ENCODE assay signal across 23 cellular contexts in the genomic region with DNA sequence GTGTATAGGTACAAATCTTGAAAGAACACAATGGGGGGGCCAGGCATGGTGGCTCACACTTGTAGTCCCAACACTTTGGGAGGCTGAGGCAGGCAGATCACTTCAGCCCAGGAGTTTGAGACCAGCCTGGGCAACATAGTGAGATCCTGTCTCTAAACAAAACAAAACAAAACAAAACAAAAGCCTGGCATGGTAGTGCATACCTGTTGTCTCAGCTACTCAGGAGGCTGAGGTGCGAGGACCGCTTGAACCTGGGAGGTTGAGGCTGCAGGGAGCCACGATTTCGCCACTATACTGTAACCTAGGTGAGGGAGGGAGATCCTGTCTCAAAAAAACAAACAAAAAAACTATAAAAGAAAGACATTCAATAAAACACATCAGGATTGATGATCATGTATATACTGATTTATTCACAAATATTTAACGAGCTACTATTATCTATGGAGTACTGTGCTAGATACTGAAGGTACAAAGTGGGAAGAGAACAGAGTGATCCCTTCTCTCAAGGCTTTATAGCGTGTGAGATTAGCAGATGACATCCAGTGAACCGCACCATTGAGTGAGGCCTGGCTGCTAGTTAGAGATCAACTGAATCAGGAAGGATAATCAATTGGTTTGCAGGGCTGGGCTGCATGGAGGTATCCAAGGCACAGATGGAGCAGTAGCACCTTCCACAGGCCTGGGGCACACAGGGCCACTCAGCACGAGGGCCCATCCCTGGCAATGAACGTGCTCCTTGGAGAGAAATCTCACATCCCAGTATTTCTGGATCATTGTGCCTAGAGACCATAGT. TPM values are rescaled to one million over a fixed set of nuclear protein-coding genes. Genes with fewer than 3 reads are reported as not detected.
DNase-seq lines count a peak whose midpoint lies in the region; ATAC-seq, FAIRE-seq and TF ChIP-seq lines count a peak whose summit lies in the region.
"Had no signal": no experiment of that assay in that cellular context is flagged by ENCODE, and none has a peak within 500 bp of the region (broad histone marks: within the 10 kb centered on the region; RNA-seq: fewer than 3 reads in every experiment).

No MANE protein-coding gene starts in this region.

- TF ChIP-seq RAD21 in HepG2 (CRISPR knock-in tag; IDR thresholded peaks at IDR 0.05): no peak

- WGBS in HepG2 (ENCODE audit: low lambda C conversion rate): 73% methylated on average over 7 of the region's 9 CpGs
- WGBS in right lobe of liver (ENCODE audit: insufficient coverage, low coverage, low lambda C conversion rate, missing lambda C conversion rate): 83% methylated on average over 7 of the region's 9 CpGs
- 96% methylated on average over 7 of the region's 9 CpGs for WGBS in mesenchymal stem cell

- H3K23ac ChIP-seq in mesenchymal stem cell (ENCODE audit: low read length in 2 of 2): no peak overlapping the region

- H4K91ac ChIP-seq in mesenchymal stem cell (ENCODE audit: low read length): no peak overlapping the region

- no peak overlapping the region for H3K18ac ChIP-seq in mesenchymal stem cell (ENCODE audit: low read depth in 1 of 2, low read length in 2 of 2)

- no peak overlapping the region for H3K4ac ChIP-seq in mesenchymal stem cell (ENCODE audit: low read depth in 1 of 2, low read length in 2 of 2)

- BruUV-seq in HepG2 (replicated peaks; lab: Mats Ljungman, UMichigan): no TSS peak

- H2AFZ ChIP-seq in HepG2 (ENCODE audit: low read length): no peak overlapping the region
- H2AFZ ChIP-seq in mesenchymal stem cell (ENCODE audit: low read depth, low read length): no peak overlapping the region

- no peak overlapping the region for H2BK12ac ChIP-seq in mesenchymal stem cell (ENCODE audit: low read length in 2 of 2)

- CTCF ChIA-PET in HepG2 (lab: Yijun Ruan, JAX; ENCODE audit: low intra/inter-chr PET ratio, low total read pairs): no interaction called here
- CTCF ChIA-PET in GM10248 (lab: Yijun Ruan, JAX): interaction anchor here (1.0 to 1.5 kb wide), 2 partner anchors 25 to 28 kb away, joined by 3 read pairs; no protein-coding TSS in a partner anchor

- H3K36me3 ChIP-seq in HepG2 (replicated peaks in 1 of 2; ENCODE audit: control insufficient read depth in 1 of 2, insufficient read depth in 2 of 2, low read length in 2 of 2): no peaks in the 10 kb centered on the region
- no peaks in the 10 kb centered on the region for H3K36me3 ChIP-seq in right lobe of liver
- no peaks in the 10 kb centered on the region for H3K36me3 ChIP-seq in WERI-Rb-1
- H3K36me3 ChIP-seq in mesenchymal stem cell (ENCODE audit: control insufficient read depth in 1 of 2, insufficient read depth in 2 of 2, low read depth in 1 of 2, low read length in 2 of 2): no peaks in the 10 kb centered on the region
- H3K36me3 ChIP-seq in left ventricle myocardium inferior: no peaks in the 10 kb centered on the region
- H3K36me3 ChIP-seq: BE2C had no signal

- no peaks in the 10 kb centered on the region for H4K20me1 ChIP-seq in HepG2 (ENCODE audit: insufficient read depth, low read length)

- H4K8ac ChIP-seq in mesenchymal stem cell (ENCODE audit: low read length): no peak overlapping the region

- TF ChIP-seq POLR2A in HepG2 (IDR thresholded peaks at IDR 0.05; ENCODE audit: insufficient read depth in 1 of 2, low read depth in 2 of 2, low read length in 2 of 2): no peak
- TF ChIP-seq POLR2A in right lobe of liver (IDR thresholded peaks at IDR 0.05): no peak

- in situ Hi-C loops in HepG2 (cut with HindIII; ENCODE audit: extremely low pct_ligation_motif_present, low pct_unique_long_range_greater_than_20kb): no loop called here

- no peak for TF ChIP-seq EP300 in HepG2 (IDR thresholded peaks at IDR 0.05; ENCODE audit: low read depth in 2 of 2, low read length in 2 of 2)
- no peak for TF ChIP-seq EP300 in HepG2 (CRISPR knock-in tag; IDR thresholded peaks at IDR 0.05; ENCODE audit: borderline replicate concordance)

- H3K9ac ChIP-seq in HepG2 (ENCODE audit: insufficient read depth, low read depth, low read length): no peak overlapping the region
- no peak overlapping the region for H3K9ac ChIP-seq in mesenchymal stem cell (ENCODE audit: low read length)

- no peak overlapping the region for H3K27ac ChIP-seq in HepG2 (ENCODE audit: extremely low read length, insufficient read depth, low read length)
- H3K27ac ChIP-seq in right lobe of liver: no peak overlapping the region
- H3K27ac ChIP-seq in WERI-Rb-1: no peak overlapping the region; the same call in 1 of the 2 replicates
- H3K27ac ChIP-seq in mesenchymal stem cell (ENCODE audit: low read length, poor library complexity, severe bottlenecking): no peak overlapping the region
- H3K27ac ChIP-seq in left ventricle myocardium inferior (replicated peaks): no peak overlapping the region
- H3K27ac ChIP-seq: SK-N-MC had no signal

- peaks cover 66% of the 10 kb centered on the region for H3K4me1 ChIP-seq in HepG2 (ENCODE audit: insufficient read depth, low read length)
- peaks cover 0 to 28% (median 7%) of the 10 kb centered on the region in 4 donors for H3K4me1 ChIP-seq in right lobe of liver
- H3K4me1 ChIP-seq in mesenchymal stem cell (ENCODE audit: control insufficient read depth, insufficient read depth, low read depth, low read length): peaks cover 14% of the 10 kb centered on the region
- peaks cover 3% of the 10 kb centered on the region for H3K4me1 ChIP-seq in left ventricle myocardium inferior

- intact Hi-C loops in HepG2 (cut with micrococcal nuclease; ENCODE audit: unreplicated experiment) (no loop called here), right lobe of liver (cut with DNase I) (no loop called here), left ventricle myocardium inferior (cut with micrococcal nuclease) (no loop called here)

- H2BK15ac ChIP-seq in mesenchymal stem cell (ENCODE audit: low read depth, poor library complexity, severe bottlenecking): no peak overlapping the region

- no peak overlapping the region for H3K14ac ChIP-seq in mesenchymal stem cell (ENCODE audit: low read length in 2 of 2)

- no peak for ATAC-seq in HepG2
- ATAC-seq in right lobe of liver: no peak
- no peak for ATAC-seq in HG03342 (IDR thresholded peaks at IDR 0.05; ENCODE audit: unreplicated experiment)

- H3K4me2 ChIP-seq in HepG2 (ENCODE audit: low read depth, low read length) (no peak overlapping the region), mesenchymal stem cell (ENCODE audit: low read length, poor library complexity, severe bottlenecking) (no peak overlapping the region)

- H2AK5ac ChIP-seq in mesenchymal stem cell (ENCODE audit: low read length, severe bottlenecking): peak overlapping the region; percentile 55

- no peak for TF ChIP-seq CTCF in HepG2 (CRISPR knock-in tag; IDR thresholded peaks at IDR 0.05)
- TF ChIP-seq CTCF in right lobe of liver (IDR thresholded peaks at IDR 0.05): no peak
- TF ChIP-seq CTCF in WERI-Rb-1 (IDR thresholded peaks at IDR 0.05; ENCODE audit: low read depth, low read length): peak; percentile 9; the same call in 1 of the 2 replicates
- TF ChIP-seq CTCF in left ventricle myocardium inferior (IDR thresholded peaks at IDR 0.05; ENCODE audit: borderline replicate concordance): no peak
- TF ChIP-seq CTCF in GM10248 (IDR thresholded peaks at IDR 0.05; ENCODE audit: control extremely low read depth, extremely low read depth, low read depth, missing control alignments): no peak

- H3K9me3 ChIP-seq in HepG2 (ENCODE audit: low read length) (no peaks in the 10 kb centered on the region), right lobe of liver (no peaks in the 10 kb centered on the region), WERI-Rb-1 (ENCODE audit: severe bottlenecking) (no peaks in the 10 kb centered on the region), mesenchymal stem cell (ENCODE audit: control insufficient read depth, low read length) (no peaks in the 10 kb centered on the region), left ventricle myocardium inferior (replicated peaks) (no peaks in the 10 kb centered on the region)
- H3K9me3 ChIP-seq: BE2C had no signal

- FAIRE-seq in HepG2 (lab: Jason Lieb, UNC): no peak
- FAIRE-seq: GM12891, GM19239, HTR-8/SVneo had no signal

- POLR2A ChIA-PET in HepG2 (lab: Yijun Ruan, JAX) (interaction anchor here (1.5 to 3.1 kb wide), 2 partner anchors 27 to 49 kb away, joined by 4 to 33 read pairs; a partner anchor contains a TSS), GM10248 (lab: Yijun Ruan, JAX) (no interaction called here)

- no peak overlapping the region for H2BK120ac ChIP-seq in mesenchymal stem cell (ENCODE audit: low read depth, low read length)

- H3K4me3 ChIP-seq in HepG2 (replicated peaks in 1 of 3; ENCODE audit: insufficient read depth in 1 of 3, low read depth in 2 of 3, low read length in 3 of 3) (no peak overlapping the region), right lobe of liver (no peak overlapping the region), WERI-Rb-1 (ENCODE audit: low read depth, low read length) (no peak overlapping the region), mesenchymal stem cell (ENCODE audit: insufficient read depth in 1 of 2, low read depth in 1 of 2, low read length in 2 of 2) (no peak overlapping the region), left ventricle myocardium inferior (no peak overlapping the region)
- H3K4me3 ChIP-seq: SK-N-MC had no signal

- H2BK5ac ChIP-seq in mesenchymal stem cell (ENCODE audit: low read depth, low read length, poor library complexity, severe bottlenecking): no peak overlapping the region

- H3K27me3 ChIP-seq in HepG2 (ENCODE audit: control insufficient read depth in 1 of 2, insufficient read depth in 2 of 2, low read length in 2 of 2) (no peaks in the 10 kb centered on the region), right lobe of liver (no peaks in the 10 kb centered on the region), WERI-Rb-1 (ENCODE audit: insufficient read depth, low read depth, severe bottlenecking) (no peaks in the 10 kb centered on the region), mesenchymal stem cell (ENCODE audit: control insufficient read depth in 1 of 2, insufficient read depth in 1 of 2, low read length in 2 of 2) (no peaks in the 10 kb centered on the region), left ventricle myocardium inferior (ENCODE audit: low read depth) (no peaks in the 10 kb centered on the region)
- H3K27me3 ChIP-seq: BE2C had no signal

- H3K79me2 ChIP-seq in HepG2 (ENCODE audit: insufficient read depth, low read length): no peaks in the 10 kb centered on the region

- DNase-seq in HepG2 (ENCODE audit: low spot score) (no peak), right lobe of liver (no peak), WERI-Rb-1 (peak; percentile 53), mesenchymal stem cell (no peak), left ventricle myocardium inferior (no peak), NAMALWA (ENCODE audit: low spot score) (no peak), GM10248 (ENCODE audit: extremely low spot score) (no peak)
- DNase-seq: CD4-positive, CD25-positive, alpha-beta regulatory T cell; COR-L47; GOT3; Kasumi-1; MM.1S; NCI-H1092 treated with DMSO at 0.1 percent for 48 hours; NCI-H146; NCI-H2081; Right ventricle myocardium superior had no signal

- H3K79me1 ChIP-seq in mesenchymal stem cell (replicated peaks; ENCODE audit: low read length, poor library complexity, severe bottlenecking): no peaks in the 10 kb centered on the region

RNA-seq across cellular contexts. Expression of a gene that starts 26.4 kb away (rescaled TPM):
- 7.9 and 11.5 TPM in 2 replicates for total RNA-seq in HepG2 (2016; rRNA removed; fragmentation: Illumina TruSeq; extraction: Trizol)
- 2.7 and 3.4 TPM in 2 replicates for total RNA-seq in HepG2 (2016; cell fraction: cytosol; rRNA removed; fragmentation: Illumina TruSeq; extraction: Trizol; ENCODE audit: low read depth)
- total RNA-seq in HepG2 (2016; cell fraction: insoluble cytoplasmic fraction; rRNA removed; fragmentation: Illumina TruSeq; extraction: Trizol): 10.4 and 13.3 TPM in 2 replicates
- total RNA-seq in HepG2 (2016; cell fraction: membrane; rRNA removed; fragmentation: Illumina TruSeq; extraction: Trizol): 6.2 and 6.3 TPM in 2 replicates
- total RNA-seq in HepG2 (2016; cell fraction: nucleus; rRNA removed; fragmentation: Illumina TruSeq; extraction: Trizol): 12.6 and 14.1 TPM in 2 replicates
- polyA plus RNA-seq in HepG2 (2011; rRNA removed): 55.1 and 85.6 TPM in 2 replicates
- 53.6 and 65.9 TPM in 2 replicates for polyA plus RNA-seq in HepG2 (2011; cell fraction: cytosol; rRNA removed)
- polyA plus RNA-seq in HepG2 (2011; cell fraction: nucleus; rRNA removed): 100 and 160 TPM in 2 replicates
- 23.2 and 51.8 TPM in 2 replicates for polyA plus RNA-seq in HepG2 (2012)
- 1.3 and 1.4 TPM in 2 replicates for polyA plus RNA-seq in HepG2 (2016; cell fraction: cytosol; fragmentation: Illumina TruSeq; extraction: Trizol; ENCODE audit: low read depth)
- 8.0 and 8.3 TPM in 2 replicates for polyA plus RNA-seq in HepG2 (2016; cell fraction: insoluble cytoplasmic fraction; fragmentation: Illumina TruSeq; extraction: Trizol; ENCODE audit: low read depth)
- polyA plus RNA-seq in HepG2 (2016; cell fraction: membrane; fragmentation: Illumina TruSeq; extraction: Trizol; ENCODE audit: low read depth): 1.5 and 2.1 TPM in 2 replicates
- polyA plus RNA-seq in HepG2 (2016; cell fraction: nucleus; fragmentation: Illumina TruSeq; extraction: Trizol; ENCODE audit: insufficient read depth, low read depth): 32.7 and 37.5 TPM in 2 replicates
- polyA minus RNA-seq in HepG2 (2011; rRNA and poly(A)+ RNA removed; ENCODE audit: low replicate concordance): 97.8 and 144 TPM in 2 replicates
- 37.5 and 50.6 TPM in 2 replicates for polyA minus RNA-seq in HepG2 (2011; cell fraction: cytosol; rRNA and poly(A)+ RNA removed)
- polyA minus RNA-seq in HepG2 (2011; cell fraction: nucleus; rRNA and poly(A)+ RNA removed): 25.4 and 41.9 TPM in 2 replicates
- 100 to 1,000 TPM in 1 of 6 experiments, 10 to 100 TPM in 5; 12.6 to 266 (median 57.8) TPM for total RNA-seq in right lobe of liver
- polyA plus RNA-seq in mesenchymal stem cell (2013, experiment 1 of 2): 0.04 TPM
- polyA plus RNA-seq in mesenchymal stem cell (2013, experiment 2 of 2): 0.07 TPM
- total RNA-seq in left ventricle myocardium inferior: 0.60 TPM
- polyA plus RNA-seq: CD4-positive, CD25-positive, alpha-beta regulatory T cell; IgD-negative memory B cell had no signal

RNA-seq across cellular contexts. Expression of a gene that starts 54.3 kb away (rescaled TPM):
- total RNA-seq in HepG2 (2016; rRNA removed; fragmentation: Illumina TruSeq; extraction: Trizol) (38.4 and 39.5 TPM in 2 replicates), right lobe of liver (10 to 100 TPM; 28.9 to 51.5 (median 41.3) TPM), left ventricle myocardium inferior (16.6 TPM)
- 7.3 and 9.5 TPM in 2 replicates for total RNA-seq in HepG2 (2016; cell fraction: cytosol; rRNA removed; fragmentation: Illumina TruSeq; extraction: Trizol; ENCODE audit: low read depth)
- 34.4 and 39.3 TPM in 2 replicates for total RNA-seq in HepG2 (2016; cell fraction: insoluble cytoplasmic fraction; rRNA removed; fragmentation: Illumina TruSeq; extraction: Trizol)
- total RNA-seq in HepG2 (2016; cell fraction: membrane; rRNA removed; fragmentation: Illumina TruSeq; extraction: Trizol): 12.6 and 12.8 TPM in 2 replicates
- total RNA-seq in HepG2 (2016; cell fraction: nucleus; rRNA removed; fragmentation: Illumina TruSeq; extraction: Trizol): 21.9 and 25.1 TPM in 2 replicates
- 18.1 and 20.6 TPM in 2 replicates for polyA plus RNA-seq in HepG2 (2011; rRNA removed)
- 12.3 and 14.6 TPM in 2 replicates for polyA plus RNA-seq in HepG2 (2011; cell fraction: cytosol; rRNA removed)
- polyA plus RNA-seq in HepG2 (2011; cell fraction: nucleus; rRNA removed): 20.7 and 21.2 TPM in 2 replicates
- polyA plus RNA-seq in HepG2 (2012): 24.3 and 34.0 TPM in 2 replicates
- polyA plus RNA-seq in HepG2 (2016; cell fraction: cytosol; fragmentation: Illumina TruSeq; extraction: Trizol; ENCODE audit: low read depth): 4.3 and 5.1 TPM in 2 replicates
- 42.3 and 55.4 TPM in 2 replicates for polyA plus RNA-seq in HepG2 (2016; cell fraction: insoluble cytoplasmic fraction; fragmentation: Illumina TruSeq; extraction: Trizol; ENCODE audit: low read depth)
- 9.4 and 10.7 TPM in 2 replicates for polyA plus RNA-seq in HepG2 (2016; cell fraction: membrane; fragmentation: Illumina TruSeq; extraction: Trizol; ENCODE audit: low read depth)
- 56.7 and 59.2 TPM in 2 replicates for polyA plus RNA-seq in HepG2 (2016; cell fraction: nucleus; fragmentation: Illumina TruSeq; extraction: Trizol; ENCODE audit: insufficient read depth, low read depth)
- polyA minus RNA-seq in HepG2 (2011; rRNA and poly(A)+ RNA removed; ENCODE audit: low replicate concordance): 36.5 and 72.3 TPM in 2 replicates
- 10.2 and 16.1 TPM in 2 replicates for polyA minus RNA-seq in HepG2 (2011; cell fraction: cytosol; rRNA and poly(A)+ RNA removed)
- 9.2 and 9.7 TPM in 2 replicates for polyA minus RNA-seq in HepG2 (2011; cell fraction: nucleus; rRNA and poly(A)+ RNA removed)
- polyA plus RNA-seq in mesenchymal stem cell (2013, experiment 1 of 2): 45.3 TPM
- 44.4 TPM for polyA plus RNA-seq in mesenchymal stem cell (2013, experiment 2 of 2)
